In genomic region chr17:6366144-6366755, GRCh38 we compare ENCODE assay signal across 12 cellular contexts.
DNase-seq lines count a peak whose midpoint lies in the region; ATAC-seq and TF ChIP-seq lines count a peak whose summit lies in the region.
"Had no signal": no experiment of that assay in that cellular context is flagged by ENCODE, and none has a peak within 500 bp of the region (broad histone marks: within the 10 kb centered on the region; RNA-seq: fewer than 3 reads in every experiment).

No MANE protein-coding gene starts in this region.

- TF ChIP-seq POLR2A in heart left ventricle (IDR thresholded peaks at IDR 0.05): no peak

- no peaks in the 10 kb centered on the region for H3K9me3 ChIP-seq in smooth muscle cell (replicated peaks; ENCODE audit: low read depth)
- H3K9me3 ChIP-seq in heart left ventricle: no peaks in the 10 kb centered on the region
- H3K9me3 ChIP-seq: colonic mucosa had no signal

- no peak overlapping the region for H3K4me3 ChIP-seq in smooth muscle cell
- no peak overlapping the region for H3K4me3 ChIP-seq in heart left ventricle
- H3K4me3 ChIP-seq: colonic mucosa had no signal

- intact Hi-C loops in heart left ventricle (cut with DNase I): no loop called here

- no peak overlapping the region for H2AFZ ChIP-seq in smooth muscle cell (ENCODE audit: low read depth)

- H3K27ac ChIP-seq in smooth muscle cell (ENCODE audit: low read depth) (peak overlapping the region; percentile 71), heart left ventricle (no peak overlapping the region)
- H3K27ac ChIP-seq: colonic mucosa had no signal

- H3K9ac ChIP-seq in smooth muscle cell (ENCODE audit: low read depth): no peak overlapping the region

- H3K27me3 ChIP-seq in smooth muscle cell (ENCODE audit: low read depth) (no peaks in the 10 kb centered on the region), heart left ventricle (peaks cover 0 to 11% (median 0%) of the 10 kb centered on the region in 9 donors)
- H3K27me3 ChIP-seq: colonic mucosa had no signal

- no peaks in the 10 kb centered on the region for H3K79me2 ChIP-seq in smooth muscle cell (ENCODE audit: low read depth)

- H3F3A ChIP-seq in smooth muscle cell (ENCODE audit: low read depth): no peaks in the 10 kb centered on the region

- ATAC-seq in esophagus mucosa (peak; percentile 88), GM18511 (IDR thresholded peaks at IDR 0.05; ENCODE audit: unreplicated experiment) (no peak), heart left ventricle (no peak)

- no peaks in the 10 kb centered on the region for H4K20me1 ChIP-seq in smooth muscle cell (ENCODE audit: low read depth)

- DNase-seq in NCI-H1417 (lab: John Stamatoyannopoulos, UW) (peak; percentile 5 to 59 (median 25)), NCI-H1417 treated with DMSO at 0.1 percent for 48 hours (lab: John Stamatoyannopoulos, UW) (no peak), NCI-H69 (lab: John Stamatoyannopoulos, UW) (peak; percentile 81), smooth muscle cell (lab: John Stamatoyannopoulos, UW; ENCODE audit: unreplicated experiment) (no peak), DMS79 treated with DMSO at 0.1 percent for 48 hours (lab: John Stamatoyannopoulos, UW) (no peak), heart left ventricle (no peak)
- DNase-seq: 8988T, MM.1S, OCI-M1 had no signal

- H3K36me3 ChIP-seq in smooth muscle cell (ENCODE audit: low read depth): no peaks in the 10 kb centered on the region
- no peaks in the 10 kb centered on the region for H3K36me3 ChIP-seq in heart left ventricle
- H3K36me3 ChIP-seq: colonic mucosa had no signal

- no peak for TF ChIP-seq CTCF in smooth muscle cell (IDR thresholded peaks at IDR 0.05; ENCODE audit: borderline replicate concordance, insufficient read depth, poor library complexity, severe bottlenecking)
- no peak for TF ChIP-seq CTCF in heart left ventricle (IDR thresholded peaks at IDR 0.05)

- 57% methylated on average over 3 of the region's 3 CpGs for WGBS in smooth muscle cell (ENCODE audit: low lambda C conversion rate)
- WGBS in heart left ventricle, 4 donors: 62 to 70% (median 68%) methylated on average over 3 of the region's 3 CpGs

- H3K4me2 ChIP-seq in smooth muscle cell: no peak overlapping the region

- H3K4me1 ChIP-seq in smooth muscle cell (ENCODE audit: low read depth): no peaks in the 10 kb centered on the region
- H3K4me1 ChIP-seq in heart left ventricle: no peaks in the 10 kb centered on the region
- H3K4me1 ChIP-seq: colonic mucosa had no signal

Comparison
In these comparisons a context has a peak if more than half of its experiments do, and no peak if none do; other contexts are left out.
1. DNase-seq: peak in NCI-H1417 (3 of 3) and NCI-H69 (single experiment); none in NCI-H1417 treated with DMSO at 0.1 percent for 48 hours (single experiment), smooth muscle cell (single experiment), DMS79 treated with DMSO at 0.1 percent for 48 hours (single experiment) and heart left ventricle (0 of 5).